Comparison of ENCODE assay signal across 8 cellular contexts in genomic region chr6:136249811-136250685, GRCh38. TPM values are rescaled to one million over a fixed set of nuclear protein-coding genes. Genes with fewer than 3 reads are reported as not detected.
DNase-seq lines count a peak whose midpoint lies in the region; ATAC-seq and TF ChIP-seq lines count a peak whose summit lies in the region.

TSS of gene MTFR2 (minus strand) at chr6:136250311. CDS start at chr6:136249099, 1,212 bp downstream.

- ATAC-seq in HG03432 (IDR thresholded peaks at IDR 0.05; ENCODE audit: unreplicated experiment), result peak; percentile 98
- ATAC-seq in activated CD4-positive, CD25-positive, alpha-beta regulatory T cell treated with anti-CD3 and anti-CD28 coated beads, Interleukin-2, amount 50 U/mL, for 24 hours, result peak; percentile 97 to 98

- peak; percentile 87 for TF ChIP-seq POLR2A in GM19193 (IDR thresholded peaks at IDR 0.05; ENCODE audit: extremely low read depth, insufficient read depth, insufficient read length)

- DNase-seq in Ammon's horn (ENCODE audit: low spot score) (peak; percentile 99), NCI-H460 (ENCODE audit: extremely low read depth, low read depth) (peak; percentile 98), cerebellar nuclear complex (lab: John Stamatoyannopoulos, UW) (peak; percentile 80 to 89), islet precursor cell (peak; percentile 100)
- DNase-seq in stimulated activated CD4-positive, alpha-beta T cell treated with anti-CD3 and anti-CD28 coated beads, Interleukin-12 subunit alpha, Interleukin-12 subunit beta, amount 100 ng/mL, for 48 hours (ENCODE audit: low read depth in 2 of 3, low spot score in 1 of 3), result peak; percentile 84 to 91 (median 86)

RNA-seq across cellular contexts. Expression of gene MTFR2, which starts in this region (rescaled TPM):
- 5.7 and 6.0 TPM in 2 replicates for total RNA-seq in NCI-H460 (2014; rRNA removed; shearing (Covaris generic))
- polyA plus RNA-seq in NCI-H460 (2014; cell fraction: nucleus; rRNA removed), result 13.3 and 14.0 TPM in 2 replicates

Comparison
In these comparisons a context has a peak if more than half of its experiments do, and no peak if none do; other contexts are left out.
1. Peak in every context shown above with its lines: DNase-seq and ATAC-seq.